In the genomic region with DNA sequence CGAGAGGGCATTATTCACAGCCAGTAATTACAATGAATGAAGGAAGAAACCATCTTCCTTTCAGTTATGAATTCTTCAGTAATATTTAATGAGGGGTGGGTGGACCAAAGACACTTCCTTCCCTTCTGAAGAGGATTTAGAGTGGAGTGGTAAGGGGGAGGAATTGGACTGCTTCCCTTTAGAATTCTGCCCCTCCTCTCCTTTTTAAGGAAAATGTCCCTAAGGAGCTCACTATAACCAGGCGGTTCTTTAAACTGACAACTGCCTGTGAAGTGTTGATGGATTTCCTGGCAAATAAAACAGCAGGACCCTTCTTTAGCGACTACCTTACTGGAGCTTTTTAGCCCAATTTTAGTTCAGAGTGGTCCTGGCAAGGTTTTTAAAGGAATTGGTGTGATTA, we compare ENCODE assay signal across 8 cellular contexts.
DNase-seq lines count a peak whose midpoint lies in the region; ATAC-seq and TF ChIP-seq lines count a peak whose summit lies in the region.

No MANE protein-coding gene starts in this region.

- DNase-seq in activated CD4-positive, alpha-beta T cell treated with anti-CD3 and anti-CD28 coated beads, Interleukin-2, amount 10 ng/mL, durations not matched to agents 24 days and 14 days, result no peak
- DNase-seq in activated CD4-positive, alpha-beta T cell treated with anti-CD3 and anti-CD28 coated beads, Interleukin-2, amount 50 U/mL, for 48 hours, result no peak
- DNase-seq in SJCRH30 (no peak), iPS DF 6.9 (ENCODE audit: low read depth, low spot score) (no peak), hypothalamus (lab: John Stamatoyannopoulos, UW) (no peak), H7 (no peak), omental fat pad (ENCODE audit: low spot score) (no peak)
- DNase-seq in stimulated activated naive CD8-positive, alpha-beta T cell treated with anti-CD3 and anti-CD28 coated beads, Interleukin-15, amount 100 ng/mL, for 72 hours, result no peak

- ATAC-seq in stimulated activated naive CD8-positive, alpha-beta T cell treated with anti-CD3 and anti-CD28 coated beads, Interleukin-15, amount 100 ng/mL, for 72 hours, result no peak
- ATAC-seq in omental fat pad (ENCODE audit: low FRiP score), result no peak

- H3K27me3 ChIP-seq in SJCRH30, result no peaks in the 10 kb centered on the region
- no peaks in the 10 kb centered on the region for H3K27me3 ChIP-seq in iPS DF 6.9 (ENCODE audit: control insufficient read depth, insufficient read depth, low read length)
- H3K27me3 ChIP-seq in H7 (ENCODE audit: control insufficient read depth, insufficient read depth, low read length), result no peaks in the 10 kb centered on the region

- H3K4me3 ChIP-seq in SJCRH30, result peak overlapping the region; percentile 27; the same call in 1 of the 2 replicates
- no peak overlapping the region for H3K4me3 ChIP-seq in iPS DF 6.9 (ENCODE audit: low read length)
- no peak overlapping the region for H3K4me3 ChIP-seq in H7 (ENCODE audit: insufficient read depth, low read depth, low read length)

- peak overlapping the region; percentile 80 for H3K27ac ChIP-seq in SJCRH30
- peak overlapping the region; percentile 39 for H3K27ac ChIP-seq in iPS DF 6.9 (ENCODE audit: low read length)

- peaks cover 5% of the 10 kb centered on the region for H3K36me3 Mint-ChIP-seq in activated CD4-positive, alpha-beta T cell treated with anti-CD3 and anti-CD28 coated beads, Interleukin-2, amount 10 ng/mL, durations not matched to agents 24 days and 14 days (ENCODE audit: low read depth)

- intact Hi-C loops in activated CD4-positive, alpha-beta T cell treated with anti-CD3 and anti-CD28 coated beads, Interleukin-2, amount 10 ng/mL, durations not matched to agents 24 days and 14 days (cut with micrococcal nuclease), result loop anchor here (1.0 to 10.0 kb wide), 3 partner anchors 8 to 594 kb away; no protein-coding TSS in a partner anchor

- no peak for TF ChIP-seq CTCF in omental fat pad (IDR thresholded peaks at IDR 0.05)

- peaks cover 73% of the 10 kb centered on the region for H3K4me1 Mint-ChIP-seq in activated CD4-positive, alpha-beta T cell treated with anti-CD3 and anti-CD28 coated beads, Interleukin-2, amount 10 ng/mL, durations not matched to agents 24 days and 14 days
- peaks cover 74% of the 10 kb centered on the region for H3K4me1 Mint-ChIP-seq in stimulated activated naive CD8-positive, alpha-beta T cell treated with anti-CD3 and anti-CD28 coated beads, Interleukin-15, amount 100 ng/mL, for 72 hours

- H3K27ac Mint-ChIP-seq in activated CD4-positive, alpha-beta T cell treated with anti-CD3 and anti-CD28 coated beads, Interleukin-2, amount 10 ng/mL, durations not matched to agents 24 days and 14 days, result peak overlapping the region; percentile 97
- H3K27ac Mint-ChIP-seq in stimulated activated naive CD8-positive, alpha-beta T cell treated with anti-CD3 and anti-CD28 coated beads, Interleukin-15, amount 100 ng/mL, for 72 hours, result peak overlapping the region in 1 of 2 donors; percentile 78

- peaks cover 36% of the 10 kb centered on the region for H3K4me1 ChIP-seq in SJCRH30
- H3K4me1 ChIP-seq in iPS DF 6.9 (ENCODE audit: control insufficient read depth, insufficient read depth, low read length), result no peaks in the 10 kb centered on the region; the same call in 1 of the 2 replicates

- H3K4me3 Mint-ChIP-seq in activated CD4-positive, alpha-beta T cell treated with anti-CD3 and anti-CD28 coated beads, Interleukin-2, amount 10 ng/mL, durations not matched to agents 24 days and 14 days, result peak overlapping the region; percentile 88
- H3K4me3 Mint-ChIP-seq in stimulated activated naive CD8-positive, alpha-beta T cell treated with anti-CD3 and anti-CD28 coated beads, Interleukin-15, amount 100 ng/mL, for 72 hours, result peak overlapping the region; percentile 88 to 98

- H3K9me3 Mint-ChIP-seq in activated CD4-positive, alpha-beta T cell treated with anti-CD3 and anti-CD28 coated beads, Interleukin-2, amount 10 ng/mL, durations not matched to agents 24 days and 14 days, result no peaks in the 10 kb centered on the region
- no peaks in the 10 kb centered on the region for H3K9me3 Mint-ChIP-seq in stimulated activated naive CD8-positive, alpha-beta T cell treated with anti-CD3 and anti-CD28 coated beads, Interleukin-15, amount 100 ng/mL, for 72 hours

- no peaks in the 10 kb centered on the region for H3K27me3 Mint-ChIP-seq in activated CD4-positive, alpha-beta T cell treated with anti-CD3 and anti-CD28 coated beads, Interleukin-2, amount 10 ng/mL, durations not matched to agents 24 days and 14 days
- H3K27me3 Mint-ChIP-seq in stimulated activated naive CD8-positive, alpha-beta T cell treated with anti-CD3 and anti-CD28 coated beads, Interleukin-15, amount 100 ng/mL, for 72 hours, result no peaks in the 10 kb centered on the region

- H3K9me3 ChIP-seq in SJCRH30 (replicated peaks) (no peaks in the 10 kb centered on the region), iPS DF 6.9 (ENCODE audit: control insufficient read depth, insufficient read depth, low read length) (no peaks in the 10 kb centered on the region)

- no CpG with 5 or more reads among the region's 3 CpGs for WGBS in iPS DF 6.9 (ENCODE audit: insufficient coverage, insufficient read length)

- H3K36me3 ChIP-seq in SJCRH30 (no peaks in the 10 kb centered on the region), iPS DF 6.9 (ENCODE audit: control insufficient read depth, insufficient read depth, low read length) (no peaks in the 10 kb centered on the region), H7 (replicated peaks; ENCODE audit: control insufficient read depth, insufficient read depth, low read length) (no peaks in the 10 kb centered on the region)
